18 cellular contexts compared by ENCODE assay signal in the genomic region with DNA sequence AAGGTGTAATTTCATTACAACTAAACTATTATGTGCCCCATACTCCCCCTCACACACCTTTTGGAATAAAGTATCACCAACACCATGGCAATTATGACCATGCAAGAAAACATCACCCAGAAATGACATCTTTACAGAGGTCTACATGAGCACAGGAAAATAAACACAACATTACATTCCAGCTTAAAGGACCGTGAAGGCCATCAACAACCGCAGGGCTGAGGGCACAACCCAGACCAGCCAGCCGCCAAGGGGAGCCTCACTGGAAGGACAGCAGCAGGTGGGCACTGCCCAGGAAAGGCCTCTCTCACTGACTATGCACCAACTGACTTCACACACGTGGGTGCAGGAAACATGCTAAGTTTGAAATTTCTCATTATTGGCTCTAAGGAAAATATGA.
"Had no signal": no experiment of that assay in that cellular context is flagged by ENCODE, and none has a peak within 500 bp of the region (broad histone marks: within the 10 kb centered on the region; RNA-seq: fewer than 3 reads in every experiment).

No MANE protein-coding gene starts in this region.

- ATAC-seq: foreskin keratinocyte, left colon had no signal

- H3K27me3 ChIP-seq: breast epithelium, foreskin keratinocyte, ovary, SJSA1, suprapubic skin had no signal

- H3K27me3 Mint-ChIP-seq: activated naive CD8-positive, alpha-beta T cell; dendritic cell treated with granulocyte-macrophage colony-stimulating factor and Interleukin-4, amounts not matched to agents 40 ng/mL and 50 ng/mL, for 4 days; naive B cell had no signal

- H3K4me3 ChIP-seq: breast epithelium, lung, ovary, SJSA1, skin epidermis, suprapubic skin had no signal

- H3K4me1 ChIP-seq: breast epithelium, foreskin keratinocyte, SJSA1, suprapubic skin had no signal

- H3K4me3 Mint-ChIP-seq: activated naive CD8-positive, alpha-beta T cell; dendritic cell treated with granulocyte-macrophage colony-stimulating factor and Interleukin-4, amounts not matched to agents 40 ng/mL and 50 ng/mL, for 4 days; immature natural killer cell; naive B cell had no signal

- H3K27ac ChIP-seq: breast epithelium, foreskin keratinocyte, ovary, SJSA1, skin epidermis, suprapubic skin had no signal

- H3K36me3 ChIP-seq: ovary had no signal

- DNase-seq: effector memory CD4-positive, alpha-beta T cell; foreskin keratinocyte; head of caudate nucleus; immature natural killer cell; left colon; naive B cell; ovary; retina; stimulated activated CD4-positive, alpha-beta T cell treated with anti-CD3 and anti-CD28 coated beads, Interleukin-4, amount 100 ng/mL, for 24 hours; stimulated activated naive CD4-positive, alpha-beta T cell treated with Interleukin-2 at 50 U/mL for 16 hours; trophoblast cell had no signal

- H3K27ac Mint-ChIP-seq: activated naive CD8-positive, alpha-beta T cell; dendritic cell treated with granulocyte-macrophage colony-stimulating factor and Interleukin-4, amounts not matched to agents 40 ng/mL and 50 ng/mL, for 4 days; naive B cell had no signal

- H3K9me3 ChIP-seq: breast epithelium, ovary, SJSA1, suprapubic skin had no signal

- H3K9me3 Mint-ChIP-seq: dendritic cell treated with granulocyte-macrophage colony-stimulating factor and Interleukin-4, amounts not matched to agents 40 ng/mL and 50 ng/mL, for 4 days; immature natural killer cell; naive B cell had no signal
